Comparison of ENCODE assay signal across 8 cellular contexts in the genomic region with DNA sequence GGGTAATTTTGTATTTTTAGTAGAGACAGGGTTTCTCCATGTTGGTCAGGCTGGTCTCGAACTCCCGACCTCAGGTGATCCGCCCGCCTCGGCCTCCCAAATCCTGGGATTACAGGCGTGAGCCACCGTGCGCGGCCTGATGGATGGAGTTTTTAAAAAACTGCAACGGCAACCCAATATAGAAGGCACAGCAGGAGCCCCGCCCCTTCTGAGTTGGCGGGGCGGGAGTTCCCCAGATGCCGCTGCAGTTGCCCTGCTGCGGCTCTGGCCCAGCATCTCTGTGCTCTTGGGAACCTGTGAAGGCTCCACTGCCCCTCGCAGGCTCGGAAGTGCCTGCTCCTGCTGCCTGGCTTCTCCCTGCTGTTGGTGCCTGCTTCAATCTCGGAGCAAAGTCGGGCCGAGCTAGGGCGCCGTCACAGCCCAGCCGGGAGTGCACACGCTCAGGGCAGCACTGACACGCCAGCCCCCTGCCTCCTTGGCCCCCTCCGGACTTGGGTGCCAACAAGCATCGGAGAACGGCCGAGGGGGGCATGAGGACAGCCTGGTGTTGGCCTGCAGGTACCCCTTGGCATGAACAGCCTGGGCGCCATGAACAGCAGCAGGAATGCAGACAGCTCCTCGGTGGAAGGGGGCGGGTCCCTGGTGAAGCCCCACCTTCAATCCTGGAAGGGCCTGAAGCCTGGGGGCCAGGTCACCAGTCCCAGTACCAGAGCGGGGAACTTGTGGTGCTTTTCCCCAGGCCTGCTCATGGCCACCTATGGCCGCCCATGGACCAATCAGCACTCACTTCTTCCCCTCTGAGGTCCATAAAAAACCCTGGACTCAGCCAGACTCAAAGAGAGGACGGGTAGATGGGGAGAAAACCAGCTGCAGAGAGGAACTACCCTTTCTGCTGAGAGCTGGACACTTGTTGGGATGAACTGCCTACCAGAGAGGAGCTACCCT. TPM values are rescaled to one million over a fixed set of nuclear protein-coding genes. Genes with fewer than 3 reads are reported as not detected.
DNase-seq lines count a peak whose midpoint lies in the region; ATAC-seq, FAIRE-seq and TF ChIP-seq lines count a peak whose summit lies in the region.

No MANE protein-coding gene starts in this region.

- 75% methylated on average over 14 of the region's 35 CpGs for WGBS in SK-N-SH (ENCODE audit: low lambda C conversion rate)

- H3K9ac ChIP-seq in OCI-LY3 (ENCODE audit: low read length) (peak overlapping the region; percentile 65), SK-N-SH (no peak overlapping the region)

- DNase-seq in GM12891 (ENCODE audit: insufficient read length, low spot score), result no peak
- DNase-seq in activated effector memory CD4-positive, alpha-beta T cell treated with anti-CD3 and anti-CD28 coated beads, Interleukin-2, amount 50 U/mL, for 16 hours, result peak; percentile 84
- DNase-seq in Right ventricle myocardium superior, result peak; percentile 61
- DNase-seq in posterior vena cava (ENCODE audit: low spot score), result peak; percentile 84
- no peak for DNase-seq in SK-N-SH
- DNase-seq in GDM1 (lab: John Stamatoyannopoulos, UW), result no peak

- intact Hi-C loops in Right ventricle myocardium superior (cut with DNase I) (loop anchor here (10.0 kb wide), 1 partner anchor 296 kb away; no protein-coding TSS in a partner anchor), posterior vena cava (cut with DNase I) (no loop called here)

- H3K4me1 ChIP-seq in OCI-LY3 (ENCODE audit: low read length) (peaks cover 44% of the 10 kb centered on the region), SK-N-SH (ENCODE audit: control insufficient read depth in 1 of 2, insufficient read depth in 2 of 2, low read depth in 1 of 2, low read length in 1 of 2) (peaks cover 16 to 18% of the 10 kb centered on the region in 2 experiments; a peak in 3 of 4 replicates)

- H2AFZ ChIP-seq in OCI-LY3 (ENCODE audit: low read depth, low read length) (peak overlapping the region; percentile 88), SK-N-SH (ENCODE audit: low read depth) (no peak overlapping the region)

- CTCF ChIA-PET in SK-N-SH (lab: Yijun Ruan, JAX), result interaction anchor here (0.7 kb wide), 1 partner anchor 36 kb away, joined by 3 read pairs; no protein-coding TSS in a partner anchor

- H3K27ac ChIP-seq in OCI-LY3 (ENCODE audit: low read length) (no peak overlapping the region), SK-N-SH (ENCODE audit: low read depth in 2 of 2, low read length in 1 of 2) (no peak overlapping the region)

- POLR2A ChIA-PET in SK-N-SH (lab: Yijun Ruan, JAX), result no interaction called here

- TF ChIP-seq RAD21 in SK-N-SH (IDR thresholded peaks at IDR 0.05; ENCODE audit: low read length), result no peak

- no peaks in the 10 kb centered on the region for H3K36me3 ChIP-seq in OCI-LY3 (replicated peaks; ENCODE audit: low read depth, low read length)
- no peaks in the 10 kb centered on the region for H3K36me3 ChIP-seq in SK-N-SH (replicated peaks in 1 of 2; ENCODE audit: control insufficient read depth in 1 of 2, insufficient read depth in 2 of 2, low read length in 1 of 2)

- no peak for TF ChIP-seq POLR2A in GM12891 (IDR thresholded peaks at IDR 0.05; ENCODE audit: low read depth, low read length)

- H4K20me1 ChIP-seq in OCI-LY3 (ENCODE audit: insufficient read depth, low read length), result no peaks in the 10 kb centered on the region
- H4K20me1 ChIP-seq in SK-N-SH (ENCODE audit: insufficient read depth), result no peaks in the 10 kb centered on the region

- H3K4me2 ChIP-seq in OCI-LY3 (ENCODE audit: low read length) (peak overlapping the region; percentile 97), SK-N-SH (no peak overlapping the region)

- peak overlapping the region; percentile 96 for H3K4me3 ChIP-seq in OCI-LY3 (ENCODE audit: low read length)
- H3K4me3 ChIP-seq in SK-N-SH (ENCODE audit: low read depth in 2 of 2, low read length in 1 of 2), result no peak overlapping the region

- ATAC-seq in Right ventricle myocardium superior (ENCODE audit: poor library complexity) (peak; percentile 50), GM19452 (IDR thresholded peaks at IDR 0.05; ENCODE audit: unreplicated experiment) (no peak)

- peak; percentile 90 for FAIRE-seq in GM12891 (lab: Jason Lieb, UNC)

- H3K27me3 ChIP-seq in OCI-LY3 (ENCODE audit: low read depth, low read length) (no peaks in the 10 kb centered on the region), SK-N-SH (ENCODE audit: insufficient read depth) (no peaks in the 10 kb centered on the region)

- H3K79me2 ChIP-seq in OCI-LY3 (ENCODE audit: low read length), result peaks cover 6% of the 10 kb centered on the region; the same call in 1 of the 2 replicates
- H3K79me2 ChIP-seq in SK-N-SH (ENCODE audit: insufficient read depth), result no peaks in the 10 kb centered on the region

- H3K9me2 ChIP-seq in SK-N-SH, result no peaks in the 10 kb centered on the region

- H3K9me3 ChIP-seq in OCI-LY3 (ENCODE audit: insufficient read depth, low read length) (no peaks in the 10 kb centered on the region), SK-N-SH (no peaks in the 10 kb centered on the region)

- TF ChIP-seq EP300 in SK-N-SH (IDR thresholded peaks at IDR 0.05; ENCODE audit: borderline replicate concordance in 1 of 2, low read depth in 1 of 2, low read length in 1 of 2), result no peak

- H3F3A ChIP-seq in SK-N-SH (replicated peaks; ENCODE audit: insufficient read depth), result peaks cover 22% of the 10 kb centered on the region

- TF ChIP-seq CTCF in OCI-LY3 (IDR thresholded peaks at IDR 0.05; ENCODE audit: low read depth, low read length) (no peak), SK-N-SH (IDR thresholded peaks at IDR 0.05) (no peak)

TF ChIP-seq in GM12891, 5 proteins besides CTCF, POLR2A, EP300 and RAD21:
- TF ChIP-seq POU2F2 (IDR thresholded peaks at IDR 0.05; ENCODE audit: low read depth, low read length), result no peak; the same call in 1 of the 2 replicates
- TF ChIP-seq SPI1 (IDR thresholded peaks at IDR 0.05; ENCODE audit: low read depth, low read length), result no peak
- TF ChIP-seq PAX5 (IDR thresholded peaks at IDR 0.05; ENCODE audit: insufficient read depth, low read length, severe bottlenecking), result no peak
- TF ChIP-seq TAF1 (IDR thresholded peaks at IDR 0.05; ENCODE audit: low read depth, low read length), result no peak
- no peak for TF ChIP-seq POLR2AphosphoS5 (IDR thresholded peaks at IDR 0.05; ENCODE audit: low read depth, low read length)

TF ChIP-seq in SK-N-SH, 30 proteins besides CTCF, POLR2A, EP300 and RAD21:
- TF ChIP-seq CHD2 (IDR thresholded peaks at IDR 0.05; ENCODE audit: low read length, partially characterized antibody) (no peak), ELF1 (IDR thresholded peaks at IDR 0.05) (no peak), TAF1 (IDR thresholded peaks at IDR 0.05; ENCODE audit: borderline replicate concordance, low read depth, low read length) (no peak), SIN3A (IDR thresholded peaks at IDR 0.05; ENCODE audit: borderline replicate concordance, low read depth, low read length) (no peak), FOSL2 (IDR thresholded peaks at IDR 0.05; ENCODE audit: borderline replicate concordance, low read depth) (no peak)
- TF ChIP-seq, protein P1, sequence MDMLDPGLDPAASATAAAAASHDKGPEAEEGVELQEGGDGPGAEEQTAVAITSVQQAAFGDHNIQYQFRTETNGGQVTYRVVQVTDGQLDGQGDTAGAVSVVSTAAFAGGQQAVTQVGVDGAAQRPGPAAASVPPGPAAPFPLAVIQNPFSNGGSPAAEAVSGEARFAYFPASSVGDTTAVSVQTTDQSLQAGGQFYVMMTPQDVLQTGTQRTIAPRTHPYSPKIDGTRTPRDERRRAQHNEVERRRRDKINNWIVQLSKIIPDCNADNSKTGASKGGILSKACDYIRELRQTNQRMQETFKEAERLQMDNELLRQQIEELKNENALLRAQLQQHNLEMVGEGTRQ (IDR thresholded peaks at IDR 0.05; ENCODE audit: borderline replicate concordance, low read depth, low read length), result no peak
- TF ChIP-seq, protein P2, sequence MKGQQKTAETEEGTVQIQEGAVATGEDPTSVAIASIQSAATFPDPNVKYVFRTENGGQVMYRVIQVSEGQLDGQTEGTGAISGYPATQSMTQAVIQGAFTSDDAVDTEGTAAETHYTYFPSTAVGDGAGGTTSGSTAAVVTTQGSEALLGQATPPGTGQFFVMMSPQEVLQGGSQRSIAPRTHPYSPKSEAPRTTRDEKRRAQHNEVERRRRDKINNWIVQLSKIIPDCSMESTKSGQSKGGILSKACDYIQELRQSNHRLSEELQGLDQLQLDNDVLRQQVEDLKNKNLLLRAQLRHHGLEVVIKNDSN (IDR thresholded peaks at IDR 0.05; ENCODE audit: borderline replicate concordance, low read depth), result no peak

RNA-seq across cellular contexts. Expression of a gene that starts 2.3 kb away (rescaled TPM):
- 3.9 TPM for polyA plus RNA-seq in GM12891 (2012; ENCODE audit: low read depth, missing spikeins)
- 8.5 TPM for total RNA-seq in Right ventricle myocardium superior
- total RNA-seq in posterior vena cava, result 1 to 10 TPM; 2.8 to 3.0 TPM
- polyA plus RNA-seq in SK-N-SH (2012; rRNA removed), result 3.3 and 3.9 TPM in 2 replicates
- 1.6 and 2.4 TPM in 2 replicates for polyA plus RNA-seq in SK-N-SH (2012; cell fraction: cytosol; rRNA removed)
- polyA plus RNA-seq in SK-N-SH (2012; cell fraction: nucleus; rRNA removed), result 4.1 and 5.3 TPM in 2 replicates

RNA-seq across cellular contexts. Expression of a gene that starts 19.9 kb away (rescaled TPM):
- 71.3 TPM for polyA plus RNA-seq in GM12891 (2012; ENCODE audit: low read depth, missing spikeins)
- 72.9 TPM for total RNA-seq in Right ventricle myocardium superior
- 10 to 100 TPM; 45.3 to 54.6 TPM for total RNA-seq in posterior vena cava
- polyA plus RNA-seq in SK-N-SH (2012; rRNA removed), result 64.8 and 76.7 TPM in 2 replicates
- 80.7 and 83.8 TPM in 2 replicates for polyA plus RNA-seq in SK-N-SH (2012; cell fraction: cytosol; rRNA removed)
- 44.8 and 69.0 TPM in 2 replicates for polyA plus RNA-seq in SK-N-SH (2012; cell fraction: nucleus; rRNA removed)

Comparison
In these comparisons a context has a peak if more than half of its experiments do, and no peak if none do; other contexts are left out.
1. DNase-seq: peak in activated effector memory CD4-positive, alpha-beta T cell treated with anti-CD3 and anti-CD28 coated beads, Interleukin-2, amount 50 U/mL, for 16 hours (single experiment), Right ventricle myocardium superior (single experiment) and posterior vena cava (single experiment); none in GM12891 (single experiment), SK-N-SH (single experiment) and GDM1 (single experiment).